Comparison of ENCODE assay signal across 13 cellular contexts in the genomic region with DNA sequence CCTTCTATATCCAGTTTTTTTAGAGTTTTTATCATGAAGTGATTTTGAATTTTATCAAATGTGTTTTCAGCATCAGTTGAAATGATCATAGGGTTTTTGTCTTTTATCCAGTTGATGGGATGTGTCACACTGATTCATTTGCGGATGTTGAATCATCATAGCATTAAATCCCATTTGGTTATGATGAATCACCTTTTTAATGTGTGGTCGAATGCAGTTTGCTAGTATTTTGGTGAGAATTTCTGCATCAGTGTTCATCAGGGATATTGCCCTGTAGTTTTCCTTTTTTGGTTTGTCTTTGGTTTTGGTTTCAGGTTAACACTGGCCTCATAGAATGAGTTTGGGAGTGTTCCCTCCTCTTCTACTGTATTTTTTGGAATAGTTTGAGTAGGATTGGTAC.
DNase-seq lines count a peak whose midpoint lies in the region; ATAC-seq and TF ChIP-seq lines count a peak whose summit lies in the region.
"Had no signal": no experiment of that assay in that cellular context is flagged by ENCODE, and none has a peak within 500 bp of the region (broad histone marks: within the 10 kb centered on the region; RNA-seq: fewer than 3 reads in every experiment).

No MANE protein-coding gene starts in this region.

- DNase-seq in GM03348 (ENCODE audit: low spot score) (peak; percentile 51), RPMI7951 (ENCODE audit: low read depth) (peak; percentile 91), epithelial cell of esophagus (ENCODE audit: low read depth) (peak; percentile 88), osteoblast (ENCODE audit: insufficient read length, low spot score, missing footprints) (peak; percentile 34), OCI-M1 (lab: John Stamatoyannopoulos, UW) (no peak), middle frontal gyrus (ENCODE audit: extremely low spot score, low spot score) (no peak), NCI-H82 treated with DMSO at 0.1 percent for 48 hours (lab: John Stamatoyannopoulos, UW; ENCODE audit: unreplicated experiment) (no peak)
- DNase-seq: anterior cingulate cortex; CD8-positive, alpha-beta memory T cell; NCI-H510A; retina; SIG-M5 had no signal

- no peak overlapping the region for H3K4me3 ChIP-seq in epithelial cell of esophagus (ENCODE audit: low read length)
- H3K4me3 ChIP-seq in osteoblast (ENCODE audit: insufficient read depth, low read length) = peak overlapping the region; percentile 51

- H3K27ac ChIP-seq in osteoblast (ENCODE audit: low read depth, low read length) = peak overlapping the region; percentile 84

- peak overlapping the region; percentile 34 for H2AFZ ChIP-seq in osteoblast (ENCODE audit: low read length)

- H3K27me3 ChIP-seq in osteoblast (ENCODE audit: insufficient read depth, low read length) = no peaks in the 10 kb centered on the region

- H3K4me1 ChIP-seq in osteoblast (ENCODE audit: insufficient read depth, low read length) = peaks cover 12% of the 10 kb centered on the region

- no peaks in the 10 kb centered on the region for H4K20me1 ChIP-seq in osteoblast (ENCODE audit: insufficient read depth, low read length)

- H3K9me3 ChIP-seq in osteoblast (ENCODE audit: low read depth, low read length) = no peaks in the 10 kb centered on the region

- peak overlapping the region; percentile 68 for H3K4me2 ChIP-seq in osteoblast (ENCODE audit: insufficient read depth, low read length)

- ATAC-seq in HG03196 (IDR thresholded peaks at IDR 0.05; ENCODE audit: unreplicated experiment) = no peak

- H3K36me3 ChIP-seq in osteoblast (ENCODE audit: insufficient read depth, low read length) = no peaks in the 10 kb centered on the region

- TF ChIP-seq CTCF in epithelial cell of esophagus (IDR thresholded peaks at IDR 0.05; ENCODE audit: insufficient read depth, low read depth, low read length, missing control alignments) (no peak), osteoblast (IDR thresholded peaks at IDR 0.05; ENCODE audit: extremely low read depth, low read depth, low read length) (no peak)

- no peaks in the 10 kb centered on the region for H3K79me2 ChIP-seq in osteoblast (ENCODE audit: insufficient read depth, low read length)

Comparison
In these comparisons a context has a peak if more than half of its experiments do, and no peak if none do; other contexts are left out.
1. DNase-seq: peak in GM03348 (single experiment), RPMI7951 (single experiment), epithelial cell of esophagus (single experiment) and osteoblast (single experiment); none in OCI-M1 (single experiment), middle frontal gyrus (single experiment) and NCI-H82 treated with DMSO at 0.1 percent for 48 hours (single experiment).